In the genomic region with DNA sequence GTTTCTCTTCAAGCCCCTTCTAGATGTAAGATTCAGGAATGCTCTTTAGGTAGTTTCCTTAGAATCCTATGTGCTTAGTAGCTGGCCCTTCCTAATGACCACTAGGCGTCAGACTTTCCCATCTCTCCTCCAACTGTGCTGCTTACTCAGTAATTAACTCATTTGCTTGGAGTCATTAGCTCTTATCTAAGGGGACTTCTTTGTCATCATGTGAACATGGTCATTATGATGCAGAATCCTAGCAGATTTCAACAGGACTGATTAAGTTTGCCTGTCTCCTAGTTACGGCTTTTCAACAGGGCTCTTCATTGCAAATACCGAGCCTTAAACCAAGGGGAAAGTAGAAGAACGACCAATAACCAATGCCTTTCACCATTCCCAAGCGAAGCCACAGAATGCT, we compare ENCODE assay signal across 8 cellular contexts. TPM values are rescaled to one million over a fixed set of nuclear protein-coding genes. Genes with fewer than 3 reads are reported as not detected.
DNase-seq lines count a peak whose midpoint lies in the region; ATAC-seq and TF ChIP-seq lines count a peak whose summit lies in the region.

No MANE protein-coding gene starts in this region.

- H3K4me3 ChIP-seq in BJ (ENCODE audit: low read depth, low read length) (no peak overlapping the region), SJSA1 (no peak overlapping the region), fibroblast of the aortic adventitia (ENCODE audit: low read depth, low read length) (no peak overlapping the region), psoas muscle (no peak overlapping the region)

- peaks cover 27% of the 10 kb centered on the region for H3K4me1 ChIP-seq in SJSA1 (replicated peaks)
- H3K4me1 ChIP-seq in psoas muscle, result no peaks in the 10 kb centered on the region

- intact Hi-C loops in psoas muscle (cut with DNase I), result loop anchor here (1.0 to 5.0 kb wide), 2 partner anchors 212 to 214 kb away; no protein-coding TSS in a partner anchor

- H3K27ac ChIP-seq in SJSA1 (peak overlapping the region; percentile 66), psoas muscle (no peak overlapping the region)

- H3K27me3 ChIP-seq in BJ (ENCODE audit: control insufficient read depth, insufficient read depth, low read length) (no peaks in the 10 kb centered on the region; the same call in 1 of the 2 replicates), SJSA1 (replicated peaks) (no peaks in the 10 kb centered on the region), psoas muscle (ENCODE audit: insufficient read depth in 3 of 3, low read length in 2 of 3) (no peaks in the 10 kb centered on the region)

- no peak for TF ChIP-seq EP300 in Ishikawa (IDR thresholded peaks at IDR 0.05; ENCODE audit: borderline replicate concordance)

- DNase-seq in BJ (ENCODE audit: low read depth), result no peak
- DNase-seq in SJSA1 (ENCODE audit: low read depth in 1 of 2, low spot score in 2 of 2), result peak in 1 of 2 experiments; percentile 51
- DNase-seq in fibroblast of the aortic adventitia (ENCODE audit: low read depth), result peak; percentile 58
- no peak for DNase-seq in psoas muscle
- no peak for DNase-seq in NCI-H1436 (lab: John Stamatoyannopoulos, UW)

- TF ChIP-seq RAD21 in Ishikawa (IDR thresholded peaks at IDR 0.05; ENCODE audit: low read depth), result peak; percentile 70

- CTCF ChIA-PET in BJ (lab: Yijun Ruan, JAX), result interaction anchor here (0.7 to 3.4 kb wide), 33 partner anchors 11 to 231 kb away, joined by 3 to 33 read pairs (median 4); no protein-coding TSS in a partner anchor

- H3K36me3 ChIP-seq in BJ (ENCODE audit: control insufficient read depth, insufficient read depth, low read length) (no peaks in the 10 kb centered on the region), SJSA1 (no peaks in the 10 kb centered on the region), psoas muscle (ENCODE audit: insufficient read depth in 1 of 2, low read depth in 1 of 2) (no peaks in the 10 kb centered on the region)

- POLR2A ChIA-PET in BJ (lab: Charles Lee), result no interaction called here

- ATAC-seq in psoas muscle, result peak; percentile 68 to 92 (median 78)
- no peak for ATAC-seq in GM18519 (IDR thresholded peaks at IDR 0.05; ENCODE audit: low FRiP score, unreplicated experiment)
- ATAC-seq in HG02852 (IDR thresholded peaks at IDR 0.05; ENCODE audit: unreplicated experiment), result no peak

- peak; percentile 94 for TF ChIP-seq CTCF in BJ (IDR thresholded peaks at IDR 0.05; ENCODE audit: insufficient read depth, low read depth, low read length)
- peak; percentile 93 for TF ChIP-seq CTCF in fibroblast of the aortic adventitia (IDR thresholded peaks at IDR 0.05; ENCODE audit: insufficient read depth, low read length)
- TF ChIP-seq CTCF in psoas muscle (IDR thresholded peaks at IDR 0.05), result peak; percentile 75

- WGBS in psoas muscle, 3 donors, result 54 to 59% (median 57%) methylated on average over 5 of the region's 5 CpGs

- H3K9me3 ChIP-seq in SJSA1 (replicated peaks), result no peaks in the 10 kb centered on the region
- H3K9me3 ChIP-seq in psoas muscle, result no peaks in the 10 kb centered on the region

TF ChIP-seq in Ishikawa, 13 proteins besides CTCF, POLR2A, EP300 and RAD21:
- TF ChIP-seq, protein P1, sequence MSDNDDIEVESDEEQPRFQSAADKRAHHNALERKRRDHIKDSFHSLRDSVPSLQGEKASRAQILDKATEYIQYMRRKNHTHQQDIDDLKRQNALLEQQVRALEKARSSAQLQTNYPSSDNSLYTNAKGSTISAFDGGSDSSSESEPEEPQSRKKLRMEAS (IDR thresholded peaks at IDR 0.05), result no peak
- no peak for TF ChIP-seq FOXM1 (IDR thresholded peaks at IDR 0.05; ENCODE audit: borderline replicate concordance, low read depth)

RNA-seq across cellular contexts. Expression of a gene that starts 46.4 kb away (rescaled TPM):
- polyA plus RNA-seq in BJ (2011; rRNA removed) (not detected in 2 replicates), psoas muscle (not detected)
- not detected in 2 replicates for polyA minus RNA-seq in BJ (2011; rRNA and poly(A)+ RNA removed)
- 0.08 TPM in 1 of 2 replicates, not detected in the other for total RNA-seq in SJSA1 (2014; rRNA removed; shearing (Covaris generic))
- total RNA-seq in fibroblast of the aortic adventitia (ENCODE audit: low replicate concordance) (not detected in 2 replicates), psoas muscle (not detected)

Comparison
In these comparisons a context has a peak if more than half of its experiments do, and no peak if none do; other contexts are left out.
1. ATAC-seq: peak in psoas muscle (4 of 4); none in GM18519 (single experiment) and HG02852 (single experiment).
2. Peak in every context shown above with its lines, with median percentiles within 50 percentile points of each other: CTCF ChIP-seq.